ENCODE assay signal across 9 cellular contexts in genomic region chr6:100136590-100136989, GRCh38.
"Had no signal": no experiment of that assay in that cellular context is flagged by ENCODE, and none has a peak within 500 bp of the region (broad histone marks: within the 10 kb centered on the region; RNA-seq: fewer than 3 reads in every experiment).

No MANE protein-coding gene starts in this region.

- H3K9me3 Mint-ChIP-seq: GM23338, H9 had no signal

- H3K36me3 ChIP-seq: HAP-1 had no signal

- H3K9ac ChIP-seq: GM23248 had no signal

- DNase-seq: GM23248, GOT3, H7, H9, HCEC 1CT, HFFc6 had no signal

- H3K27ac ChIP-seq: GM23248 had no signal

- H3K4me3 ChIP-seq: GM23248, GM23338, HAP-1 had no signal

- H3K4me2 ChIP-seq: GM23338 had no signal

- H3K4me1 Mint-ChIP-seq: GM23338, H9 had no signal

- H3K4me3 Mint-ChIP-seq: GM23338, H9, HFFc6 had no signal

- H3K9me3 ChIP-seq: HAP-1 had no signal

- H2AFZ ChIP-seq: GM23248, GM23338 had no signal

- ATAC-seq: GM23338, HCT116 had no signal

- H3K27ac Mint-ChIP-seq: GM23338, H9, HFFc6 had no signal

- H3K4me1 ChIP-seq: HAP-1 had no signal
